ENCODE assay signal across 26 cellular contexts in genomic region chr7:73909996-73910395, GRCh38. TPM values are rescaled to one million over a fixed set of nuclear protein-coding genes. Genes with fewer than 3 reads are reported as not detected.
"Had no signal": no experiment of that assay in that cellular context is flagged by ENCODE, and none has a peak within 500 bp of the region (broad histone marks: within the 10 kb centered on the region; RNA-seq: fewer than 3 reads in every experiment).

No MANE protein-coding gene starts in this region.

- H3K27me3 ChIP-seq: colonic mucosa, esophagus muscularis mucosa, pancreas, transverse colon, uterus had no signal

- DNase-seq: activated CD4-positive, alpha-beta T cell treated with anti-CD3 and anti-CD28 coated beads for 1 hour; activated CD4-positive, alpha-beta T cell treated with anti-CD3 and anti-CD28 coated beads, Interleukin-2, amount 50 U/mL, for 1 hour; activated CD8-positive, alpha-beta memory T cell treated with anti-CD3 and anti-CD28 coated beads for 24 hours; colonic mucosa; glutamatergic neuron; hippocampal formation; mesenchymal stem cell; mucosa of descending colon; nephron progenitor cell; stimulated activated CD4-positive, alpha-beta T cell treated with anti-CD3 and anti-CD28 coated beads, Interleukin-1b, Interleukin-23, amount 100 ng/mL, for 48 hours; stimulated activated naive CD8-positive, alpha-beta T cell treated with anti-CD3 and anti-CD28 coated beads, Interleukin-15, amount 100 ng/mL, for 72 hours; T-helper 9 cell; transverse colon; uterus had no signal

- H3K36me3 ChIP-seq: colonic mucosa, esophagus muscularis mucosa, pancreas, transverse colon, uterus had no signal

- H3K4me1 ChIP-seq: colonic mucosa, pancreas, uterus had no signal

- H3K4me1 Mint-ChIP-seq: central memory CD8-positive, alpha-beta T cell; stimulated activated naive CD8-positive, alpha-beta T cell treated with anti-CD3 and anti-CD28 coated beads, Interleukin-15, amount 100 ng/mL, for 72 hours had no signal

- H3K9me3 Mint-ChIP-seq: activated naive CD4-positive, alpha-beta T cell treated with anti-CD3 and anti-CD28 coated beads, Interleukin-2, amount 50 U/mL, for 72 hours; central memory CD8-positive, alpha-beta T cell; stimulated activated naive CD8-positive, alpha-beta T cell treated with anti-CD3 and anti-CD28 coated beads, Interleukin-15, amount 100 ng/mL, for 72 hours had no signal

- H3K4me3 Mint-ChIP-seq: central memory CD8-positive, alpha-beta T cell; nephron progenitor cell; stimulated activated naive CD8-positive, alpha-beta T cell treated with anti-CD3 and anti-CD28 coated beads, Interleukin-15, amount 100 ng/mL, for 72 hours had no signal

- H3K36me3 Mint-ChIP-seq: activated naive CD4-positive, alpha-beta T cell treated with anti-CD3 and anti-CD28 coated beads, Interleukin-2, amount 50 U/mL, for 72 hours had no signal

- H3K27ac ChIP-seq: colonic mucosa, esophagus muscularis mucosa, pancreas, transverse colon, uterus had no signal

- H3K27ac Mint-ChIP-seq: activated naive CD4-positive, alpha-beta T cell treated with anti-CD3 and anti-CD28 coated beads, Interleukin-2, amount 50 U/mL, for 72 hours; nephron progenitor cell; stimulated activated naive CD8-positive, alpha-beta T cell treated with anti-CD3 and anti-CD28 coated beads, Interleukin-15, amount 100 ng/mL, for 72 hours had no signal

- H3K4me3 ChIP-seq: colonic mucosa, esophagus muscularis mucosa, mucosa of descending colon, pancreas, transverse colon, uterus had no signal

- H3K9me3 ChIP-seq: colonic mucosa, esophagus muscularis mucosa, mucosa of descending colon, pancreas, transverse colon, uterus had no signal

- ATAC-seq: activated naive CD4-positive, alpha-beta T cell treated with anti-CD3 and anti-CD28 coated beads, Interleukin-2, amount 50 U/mL, for 72 hours; mucosa of descending colon; stimulated activated naive CD8-positive, alpha-beta T cell treated with anti-CD3 and anti-CD28 coated beads, Interleukin-15, amount 100 ng/mL, for 72 hours had no signal

RNA-seq across cellular contexts. Expression of gene TMEM270, which starts 49.0 kb away (rescaled TPM):
- total RNA-seq: activated naive CD4-positive, alpha-beta T cell treated with anti-CD3 and anti-CD28 coated beads, Interleukin-2, amount 50 U/mL, for 72 hours; astrocyte; colonic mucosa; esophagus muscularis mucosa; frontal cortex; liver; mucosa of descending colon; pulmonary artery endothelial cell; right cardiac atrium; skeletal muscle tissue; T-helper 1 cell treated with Interleukin-12 subunit alpha and Interleukin-12 subunit beta and Interleukin-4 antibody, amounts not matched to agents 30 ng/mL and 1 ng/mL, for 36 hours; temporal lobe; transverse colon had no signal
- polyA plus RNA-seq: right cardiac atrium had no signal
